8 cellular contexts compared by ENCODE assay signal in the genomic region with DNA sequence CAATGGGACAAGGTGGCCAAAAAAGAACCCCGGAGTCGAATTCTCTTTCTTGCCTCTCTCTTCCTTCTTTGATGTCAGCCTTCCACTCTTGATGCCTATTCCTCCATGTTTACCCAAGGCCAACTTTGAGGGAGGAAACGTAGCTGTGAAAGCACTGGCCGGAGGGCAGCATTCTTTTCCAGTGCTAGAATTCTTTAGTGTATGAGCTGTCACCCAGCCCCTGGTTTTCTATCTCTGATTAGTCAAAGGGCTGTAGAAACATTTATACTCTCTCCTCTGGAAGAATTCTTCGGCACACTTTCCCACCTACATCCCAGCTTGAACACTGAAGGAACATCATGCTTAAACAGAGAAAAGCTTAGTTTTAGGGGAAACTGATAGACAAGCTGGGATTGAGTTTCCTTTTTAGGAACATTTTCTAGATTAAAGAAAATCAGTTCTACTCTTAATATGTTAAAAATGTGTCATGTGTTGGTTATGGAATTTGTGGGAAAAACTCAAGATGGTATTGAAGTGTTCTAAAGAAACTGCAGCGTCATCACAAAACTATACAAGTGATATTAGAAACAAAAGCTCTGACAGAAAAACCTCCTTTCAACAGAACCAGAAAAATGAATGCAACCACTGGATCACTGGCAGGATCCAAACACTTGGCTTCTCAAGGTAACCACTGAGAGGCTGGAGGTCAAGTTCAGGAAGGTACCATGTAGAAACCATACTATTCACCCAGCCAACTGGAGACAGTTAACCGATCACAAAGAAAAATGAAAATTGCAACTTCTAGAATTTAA. TPM values are rescaled to one million over a fixed set of nuclear protein-coding genes. Genes with fewer than 3 reads are reported as not detected.
DNase-seq lines count a peak whose midpoint lies in the region; ATAC-seq, FAIRE-seq and TF ChIP-seq lines count a peak whose summit lies in the region.
"Had no signal": no experiment of that assay in that cellular context is flagged by ENCODE, and none has a peak within 500 bp of the region (broad histone marks: within the 10 kb centered on the region; RNA-seq: fewer than 3 reads in every experiment).

No MANE protein-coding gene starts in this region.

- 17% methylated on average over 6 of the region's 7 CpGs for WGBS in mammary epithelial cell (ENCODE audit: low coverage, missing lambda C conversion rate)
- WGBS in upper lobe of left lung, 2 donors, result 63 to 68% methylated on average over 7 of the region's 7 CpGs

- ATAC-seq in upper lobe of left lung (ENCODE audit: low FRiP score in 2 of 2) (peak; percentile 68 to 77), HG02678 (IDR thresholded peaks at IDR 0.05; ENCODE audit: unreplicated experiment) (no peak), HG03135 (IDR thresholded peaks at IDR 0.05; ENCODE audit: unreplicated experiment) (no peak)

- in situ Hi-C loops in mammary epithelial cell (cut with MboI; ENCODE audit: low sequenced_read_pairs in 2 of 2), result no loop called here

- H3K9me3 ChIP-seq in HUES6 (ENCODE audit: control insufficient read depth, insufficient read depth, low read depth, low read length) (peaks cover 10% of the 10 kb centered on the region), mammary epithelial cell (replicated peaks; ENCODE audit: insufficient read depth, low read length) (peaks cover 5% of the 10 kb centered on the region), upper lobe of left lung (no peaks in the 10 kb centered on the region), kidney (ENCODE audit: control insufficient read depth in 1 of 2, low read length in 2 of 2) (peaks cover 0 to 3% of the 10 kb centered on the region in 2 donors)

- H3K79me2 ChIP-seq in mammary epithelial cell (ENCODE audit: insufficient read depth, low read length), result no peaks in the 10 kb centered on the region

- TF ChIP-seq CTCF in mammary epithelial cell (conservative IDR thresholded peaks at IDR 0.05 in 1 of 2, IDR thresholded peaks at IDR 0.05 in 1 of 2; ENCODE audit: extremely low read depth in 1 of 2, insufficient read depth in 1 of 2, low read depth in 1 of 2, low read length in 2 of 2), result no peak
- no peak for TF ChIP-seq CTCF in upper lobe of left lung (IDR thresholded peaks at IDR 0.05)
- TF ChIP-seq CTCF in kidney (IDR thresholded peaks at IDR 0.05; ENCODE audit: borderline replicate concordance, extremely low read depth, insufficient read depth), result no peak

- peak overlapping the region; percentile 69 for H3K4me2 ChIP-seq in mammary epithelial cell (ENCODE audit: insufficient read depth, low read depth, low read length)

- no peak for FAIRE-seq in kidney (lab: Jason Lieb, UNC)

- H3K36me3 ChIP-seq in HUES6 (ENCODE audit: control insufficient read depth, insufficient read depth, low read length), result no peaks in the 10 kb centered on the region; the same call in 1 of the 2 replicates
- H3K36me3 ChIP-seq in mammary epithelial cell (ENCODE audit: insufficient read depth, low read length), result no peaks in the 10 kb centered on the region
- H3K36me3 ChIP-seq in upper lobe of left lung, result no peaks in the 10 kb centered on the region
- H3K36me3 ChIP-seq in kidney (ENCODE audit: control insufficient read depth in 1 of 2, insufficient read depth in 2 of 2, low read length in 2 of 2), result no peaks in the 10 kb centered on the region

- H3K4me3 ChIP-seq in HUES6 (ENCODE audit: low read depth, low read length), result peak overlapping the region; percentile 30
- peak overlapping the region in 1 of 3 experiments; percentile 2 for H3K4me3 ChIP-seq in mammary epithelial cell (replicated peaks in 1 of 3; ENCODE audit: insufficient read depth in 1 of 3, low read depth in 2 of 3, low read length in 3 of 3)
- no peak overlapping the region for H3K4me3 ChIP-seq in upper lobe of left lung
- no peak overlapping the region for H3K4me3 ChIP-seq in kidney (ENCODE audit: low read length in 2 of 2)

- TF ChIP-seq EP300 in upper lobe of left lung (IDR thresholded peaks at IDR 0.05), result no peak

- H4K20me1 ChIP-seq in mammary epithelial cell (ENCODE audit: insufficient read depth, low read length), result no peaks in the 10 kb centered on the region

- peak overlapping the region; percentile 94; the same call in 1 of the 2 replicates for H3K27ac ChIP-seq in HUES6 (ENCODE audit: low read depth, low read length)
- peak overlapping the region; percentile 76 for H3K27ac ChIP-seq in mammary epithelial cell (ENCODE audit: insufficient read depth, low read depth, low read length)
- peak overlapping the region; percentile 47 to 62 (median 55) for H3K27ac ChIP-seq in upper lobe of left lung
- peak overlapping the region in 1 of 2 donors; percentile 43 for H3K27ac ChIP-seq in kidney (ENCODE audit: low read depth in 2 of 2, low read length in 2 of 2)

- intact Hi-C loops in mammary epithelial cell (cut with micrococcal nuclease) (loop anchor here (1.0 to 5.0 kb wide), 3 partner anchors 20 to 218 kb away; no protein-coding TSS in a partner anchor), kidney (cut with DNase I) (no loop called here)

- BruUV-seq in mammary epithelial cell (replicated peaks; lab: Mats Ljungman, UMichigan), result TSS peak; percentile 71

- CTCF ChIA-PET in mammary epithelial cell (lab: Charles Lee; ENCODE audit: low non-redundant PET), result no interaction called here

- H3K27me3 ChIP-seq in HUES6 (ENCODE audit: control insufficient read depth, insufficient read depth, low read length) (no peaks in the 10 kb centered on the region), mammary epithelial cell (ENCODE audit: insufficient read depth, low read length) (no peaks in the 10 kb centered on the region), upper lobe of left lung (no peaks in the 10 kb centered on the region)

- H3K9ac ChIP-seq in HUES6 (ENCODE audit: low read length) (peak overlapping the region; percentile 41), mammary epithelial cell (ENCODE audit: insufficient read depth, low read length) (no peak overlapping the region), kidney (ENCODE audit: low read length in 2 of 2) (no peak overlapping the region)

- peak overlapping the region; percentile 75 for H2AFZ ChIP-seq in mammary epithelial cell (ENCODE audit: low read depth, low read length)

- dilution Hi-C loops in mammary epithelial cell (cut with HindIII; ENCODE audit: low sequenced_read_pairs), result no loop called here

- peak; percentile 80 for DNase-seq in mammary epithelial cell
- peak; percentile 52 for DNase-seq in left kidney (ENCODE audit: low read depth, low spot score)
- peak in 1 of 2 donors; percentile 49 for DNase-seq in upper lobe of left lung
- no peak for DNase-seq in kidney
- DNase-seq: NCI-H1417 had no signal

- TF ChIP-seq POLR2A in upper lobe of left lung (IDR thresholded peaks at IDR 0.05), result no peak

- peaks cover 35% of the 10 kb centered on the region for H3K4me1 ChIP-seq in HUES6 (ENCODE audit: control insufficient read depth, insufficient read depth, low read length)
- peaks cover 27% of the 10 kb centered on the region for H3K4me1 ChIP-seq in mammary epithelial cell (ENCODE audit: insufficient read depth, low read length)
- H3K4me1 ChIP-seq in upper lobe of left lung, result peaks cover 11 to 22% (median 16%) of the 10 kb centered on the region in 4 donors
- peaks cover 0 to 4% of the 10 kb centered on the region in 2 donors for H3K4me1 ChIP-seq in kidney (ENCODE audit: control insufficient read depth in 1 of 2, insufficient read depth in 1 of 2, low read depth in 1 of 2, low read length in 2 of 2)

RNA-seq across cellular contexts. Expression of a gene that starts 20.7 kb away (rescaled TPM):
- total RNA-seq in mammary epithelial cell (10 to 100 TPM; 36.8 to 44.9 TPM), upper lobe of left lung (100 to 1,000 TPM; 209 to 637 (median 340) TPM), kidney (210 TPM)
- polyA plus RNA-seq in mammary epithelial cell (10.0 TPM), kidney (ENCODE audit: insufficient read depth, low read depth, low replicate concordance) (8.3 TPM)
- 72.3 TPM for polyA minus RNA-seq in mammary epithelial cell

Comparison
In these comparisons a context has a peak if more than half of its experiments do, and no peak if none do; other contexts are left out.
1. ATAC-seq: peak in upper lobe of left lung (2 of 2); none in HG02678 (single experiment) and HG03135 (single experiment).